8 cellular contexts compared by ENCODE assay signal in the genomic region with DNA sequence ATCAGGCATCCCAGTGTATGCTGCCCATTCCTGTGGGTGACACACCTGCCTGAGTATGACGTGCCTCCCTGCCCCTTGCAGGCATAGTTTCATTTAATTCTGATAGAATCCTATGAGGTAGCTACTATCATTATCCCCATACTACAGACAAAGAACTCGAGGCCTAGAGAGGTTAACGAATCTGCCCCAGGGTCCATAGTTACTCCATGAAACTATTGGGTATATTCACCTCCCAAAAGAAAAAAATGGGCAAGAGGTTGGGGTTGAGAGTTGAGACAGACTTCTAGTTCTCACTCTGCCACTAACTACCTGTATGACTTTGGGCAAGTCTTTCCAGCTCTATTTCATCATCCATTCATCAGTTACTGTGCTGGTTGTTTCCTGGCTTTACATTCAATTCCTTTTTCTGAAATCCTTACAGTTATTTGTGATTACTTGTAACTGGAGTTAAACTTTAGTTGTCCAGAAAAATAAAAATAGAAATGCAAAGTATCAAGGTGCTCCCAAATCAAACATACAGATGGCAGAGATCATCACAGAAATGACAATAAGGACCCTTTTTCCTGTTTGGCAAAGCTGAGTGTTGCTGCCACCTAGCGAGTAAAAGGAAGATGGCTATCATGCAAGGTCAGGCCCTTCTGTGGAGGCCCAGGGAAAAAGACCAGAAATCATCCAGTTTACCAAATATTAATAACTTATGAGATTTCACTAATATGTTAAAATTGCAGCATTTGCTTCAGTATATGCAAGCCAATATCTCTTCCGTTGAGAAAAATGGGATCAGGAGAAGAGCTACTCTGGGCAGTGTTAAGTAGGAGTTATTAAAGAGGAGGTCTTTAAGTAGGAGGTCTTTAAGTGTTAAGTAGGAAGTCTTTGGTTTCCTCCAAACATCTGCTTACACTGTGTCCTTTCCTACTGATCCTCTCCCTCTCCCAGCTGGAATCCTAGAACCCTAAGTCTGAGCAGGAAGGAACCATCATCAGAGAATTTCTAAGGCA. TPM values are rescaled to one million over a fixed set of nuclear protein-coding genes. Genes with fewer than 3 reads are reported as not detected.
DNase-seq lines count a peak whose midpoint lies in the region; ATAC-seq and TF ChIP-seq lines count a peak whose summit lies in the region.

No MANE protein-coding gene starts in this region.

- no peak overlapping the region for H3K27ac ChIP-seq in thyroid gland

- intact Hi-C loops in mucosa of descending colon (cut with DNase I, micrococcal nuclease) (loop anchor here in 1 of 2 donors (5.0 kb wide), 1 partner anchor 241 kb away; no protein-coding TSS in a partner anchor), thyroid gland (cut with DNase I) (loop anchor here (5.0 kb wide), 1 partner anchor 241 kb away; no protein-coding TSS in a partner anchor)

- 58% methylated on average over 5 of the region's 5 CpGs for WGBS in thyroid gland, 2 donors

- H3K4me1 ChIP-seq in mucosa of descending colon (ENCODE audit: low read depth): no peaks in the 10 kb centered on the region
- no peaks in the 10 kb centered on the region for H3K4me1 ChIP-seq in thyroid gland

- TF ChIP-seq CTCF in mucosa of descending colon (IDR thresholded peaks at IDR 0.05) (peak; percentile 36), thyroid gland (IDR thresholded peaks at IDR 0.05) (peak; percentile 48 to 74 (median 64))

- H3K4me3 ChIP-seq in mucosa of descending colon (no peak overlapping the region), thyroid gland (replicated peaks in 1 of 3) (no peak overlapping the region)

- DNase-seq in Daoy (ENCODE audit: low read depth) (peak; percentile 23), NCI-H1417 (lab: John Stamatoyannopoulos, UW) (peak; percentile 14 to 78 (median 44)), dedifferentiated amniotic fluid mesenchymal stem cell (ENCODE audit: extremely low spot score) (peak; percentile 59), mucosa of descending colon (peak in 1 of 3 donors; percentile 67), thyroid gland (peak; percentile 34 to 42), HPDE6-E6E7 (ENCODE audit: extremely low spot score) (no peak)
- peak; percentile 1 to 4 (median 3) for DNase-seq in activated CD4-positive, CD25-positive, alpha-beta regulatory T cell (lab: John Stamatoyannopoulos, UW)

- ATAC-seq in GM21529 (IDR thresholded peaks at IDR 0.05; ENCODE audit: unreplicated experiment) (peak; percentile 86), mucosa of descending colon (peak; percentile 58)

- TF ChIP-seq POLR2A in thyroid gland (IDR thresholded peaks at IDR 0.05): no peak

- H3K9me3 ChIP-seq in mucosa of descending colon (no peaks in the 10 kb centered on the region), thyroid gland (no peaks in the 10 kb centered on the region)

- no peaks in the 10 kb centered on the region for H3K27me3 ChIP-seq in thyroid gland

- H3K36me3 ChIP-seq in mucosa of descending colon (ENCODE audit: low read depth) (no peaks in the 10 kb centered on the region), thyroid gland (no peaks in the 10 kb centered on the region)

RNA-seq across cellular contexts. Expression of gene MAP7D3, which starts 17.1 kb away (rescaled TPM):
- total RNA-seq in Daoy (2014; rRNA removed; shearing (Covaris generic)): 14.1 and 17.7 TPM in 2 replicates
- 10 to 100 TPM in 1 of 3 donors, 1 to 10 TPM in 2; 2.8 to 11.1 (median 4.4) TPM for total RNA-seq in mucosa of descending colon
- total RNA-seq in thyroid gland: 10 to 100 TPM; 13.8 to 22.2 (median 14.6) TPM

RNA-seq across cellular contexts. Expression of gene ADGRG4, which starts 32.4 kb away (rescaled TPM):
- total RNA-seq in Daoy (2014; rRNA removed; shearing (Covaris generic)): not detected in 2 replicates
- total RNA-seq in mucosa of descending colon: under 1 TPM in 2 of 3 donors, not detected in 1; 0.03 TPM
- under 1 TPM in 1 of 4 donors, not detected in 3; under 0.01 TPM for total RNA-seq in thyroid gland
